12 cellular contexts compared by ENCODE assay signal in the genomic region with DNA sequence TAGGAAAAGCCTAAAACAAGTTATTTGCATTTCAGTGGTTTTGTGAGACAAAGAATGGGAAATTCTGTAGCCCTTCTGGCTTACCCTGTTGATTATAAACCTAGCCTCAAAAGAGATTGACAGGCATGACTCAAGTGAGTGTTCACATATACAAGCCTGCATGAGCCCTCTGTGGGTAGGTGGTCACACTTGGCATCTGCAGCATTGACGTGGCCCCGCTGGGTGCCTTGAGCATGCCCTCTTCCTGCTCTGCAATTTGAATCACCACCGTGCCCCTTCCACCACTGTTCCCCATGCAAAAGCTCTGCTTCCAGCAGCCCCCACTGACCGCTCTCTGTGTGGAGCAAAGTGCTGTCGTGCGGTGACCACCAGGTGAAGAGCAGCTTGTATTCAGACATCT. TPM values are rescaled to one million over a fixed set of nuclear protein-coding genes. Genes with fewer than 3 reads are reported as not detected.
DNase-seq lines count a peak whose midpoint lies in the region; ATAC-seq lines count a peak whose summit lies in the region.
"Had no signal": no experiment of that assay in that cellular context is flagged by ENCODE, and none has a peak within 500 bp of the region (broad histone marks: within the 10 kb centered on the region; RNA-seq: fewer than 3 reads in every experiment).

No MANE protein-coding gene starts in this region.

- no peak overlapping the region for H3K4me3 Mint-ChIP-seq in memory B cell

- H3K36me3 ChIP-seq in KOPT-K1 (ENCODE audit: insufficient read depth, low read length), result peaks cover 42% of the 10 kb centered on the region

- DNase-seq in activated T-cell treated with anti-CD3 and anti-CD28 coated beads for 24 hours (ENCODE audit: low read depth), result peak; percentile 53
- no peak for DNase-seq in memory B cell (ENCODE audit: low spot score in 2 of 2)
- DNase-seq in stimulated activated CD8-positive, alpha-beta memory T cell treated with anti-CD3 and anti-CD28 coated beads, Interleukin-7, amount 100 ng/mL, for 24 hours (ENCODE audit: low read depth), result peak; percentile 37
- no peak for DNase-seq in A172 (ENCODE audit: low spot score)
- DNase-seq in head of caudate nucleus, result no peak
- DNase-seq: DMS79 treated with DMSO at 0.1 percent for 48 hours, PC-3 had no signal

- intact Hi-C loops in head of caudate nucleus (cut with DNase I), result no loop called here

- no peaks in the 10 kb centered on the region for H3K9me3 ChIP-seq in KOPT-K1 (ENCODE audit: insufficient read depth, low read length, poor library complexity, severe bottlenecking)
- H3K9me3 ChIP-seq: adrenal gland had no signal

- ATAC-seq in memory B cell (ENCODE audit: low read depth) (no peak), GM18502 (IDR thresholded peaks at IDR 0.05; ENCODE audit: poor library complexity, unreplicated experiment) (no peak), GM18907 (IDR thresholded peaks at IDR 0.05; ENCODE audit: unreplicated experiment) (no peak)
- ATAC-seq: left lobe of liver, PC-3 had no signal

- H3K36me3 Mint-ChIP-seq in memory B cell, result peaks cover 19% of the 10 kb centered on the region

- H3K4me1 Mint-ChIP-seq in memory B cell, result peaks cover 3% of the 10 kb centered on the region

- no peaks in the 10 kb centered on the region for H3K27me3 Mint-ChIP-seq in memory B cell

- no peaks in the 10 kb centered on the region for H3K9me3 Mint-ChIP-seq in memory B cell

- H3K27ac ChIP-seq in KOPT-K1 (ENCODE audit: low read depth, low read length, poor library complexity, severe bottlenecking), result peak overlapping the region; percentile 96

- H3K27ac Mint-ChIP-seq in memory B cell, result peak overlapping the region; percentile 55

RNA-seq across cellular contexts. Expression of gene ADSL, which starts 21.0 kb away (rescaled TPM):
- 112 and 141 TPM in 2 replicates for total RNA-seq in A172 (2014; rRNA removed; shearing (Covaris generic))

RNA-seq across cellular contexts. Expression of gene SGSM3, which starts 45.1 kb away (rescaled TPM):
- total RNA-seq in A172 (2014; rRNA removed; shearing (Covaris generic)), result 23.7 and 25.3 TPM in 2 replicates

Comparison
In these comparisons a context has a peak if more than half of its experiments do, and no peak if none do; other contexts are left out.
1. DNase-seq: peak in activated T-cell treated with anti-CD3 and anti-CD28 coated beads for 24 hours (single experiment) and stimulated activated CD8-positive, alpha-beta memory T cell treated with anti-CD3 and anti-CD28 coated beads, Interleukin-7, amount 100 ng/mL, for 24 hours (single experiment); none in memory B cell (0 of 2), A172 (single experiment) and head of caudate nucleus (0 of 42).